ENCODE assay signal across 21 cellular contexts in the genomic region with DNA sequence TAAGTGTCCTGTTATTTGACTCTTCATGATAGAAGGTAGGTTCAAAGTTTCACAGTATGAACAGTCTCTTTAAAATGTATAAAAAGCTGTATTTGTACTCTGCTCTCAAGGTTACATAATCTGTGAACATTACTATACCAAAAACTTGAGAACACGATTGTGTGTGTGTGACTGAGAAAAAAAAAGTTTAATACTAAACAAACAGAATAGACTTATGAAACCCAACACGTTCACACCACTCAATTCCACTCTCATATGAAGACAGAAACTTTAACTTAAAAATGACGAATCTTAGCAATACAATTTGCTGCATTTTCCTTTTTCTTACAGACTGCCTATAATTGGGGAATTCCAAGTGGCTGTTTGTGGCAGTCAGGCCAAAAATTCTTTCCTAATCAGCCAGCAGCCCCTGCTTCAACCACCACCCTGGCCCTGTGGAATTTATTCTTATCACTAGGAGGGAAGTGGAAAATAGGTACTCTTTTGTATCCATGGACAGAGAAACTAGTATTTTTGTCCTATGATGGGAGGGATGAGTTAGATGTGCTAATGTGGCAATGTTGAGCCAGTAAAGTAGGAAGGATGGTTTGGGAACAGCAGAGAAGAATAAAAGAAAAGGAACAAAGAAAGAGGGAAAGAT. TPM values are rescaled to one million over a fixed set of nuclear protein-coding genes. Genes with fewer than 3 reads are reported as not detected.
DNase-seq lines count a peak whose midpoint lies in the region; TF ChIP-seq lines count a peak whose summit lies in the region.
"Had no signal": no experiment of that assay in that cellular context is flagged by ENCODE, and none has a peak within 500 bp of the region (broad histone marks: within the 10 kb centered on the region; RNA-seq: fewer than 3 reads in every experiment).

No MANE protein-coding gene starts in this region.

- POLR2A ChIA-PET in SK-N-SH (lab: Yijun Ruan, JAX) = no interaction called here

- no peak for TF ChIP-seq EP300 in SK-N-SH (IDR thresholded peaks at IDR 0.05; ENCODE audit: borderline replicate concordance in 1 of 2, low read depth in 1 of 2, low read length in 1 of 2)

- no peak for TF ChIP-seq RAD21 in SK-N-SH (IDR thresholded peaks at IDR 0.05; ENCODE audit: low read length)

- H3K27me3 ChIP-seq in KMS-11 (ENCODE audit: insufficient read depth, low read depth) = no peaks in the 10 kb centered on the region
- H3K27me3 ChIP-seq in spleen (replicated peaks in 1 of 7) = no peaks in the 10 kb centered on the region
- no peaks in the 10 kb centered on the region for H3K27me3 ChIP-seq in SK-N-SH (ENCODE audit: insufficient read depth)

- WGBS in spleen, 5 donors = 44 to 84% (median 65%) methylated on average over 3 of the region's 3 CpGs
- 81% methylated on average over 3 of the region's 3 CpGs for WGBS in SK-N-SH (ENCODE audit: low lambda C conversion rate)

- H4K20me1 ChIP-seq in KMS-11 (ENCODE audit: insufficient read depth) (no peaks in the 10 kb centered on the region), SK-N-SH (ENCODE audit: insufficient read depth) (no peaks in the 10 kb centered on the region)

- H3K4me1 Mint-ChIP-seq in activated naive CD4-positive, alpha-beta T cell treated with anti-CD3 and anti-CD28 coated beads, Interleukin-2, amount 50 U/mL, for 24 hours = peaks cover 13% of the 10 kb centered on the region

- H3K27me3 Mint-ChIP-seq in activated naive CD4-positive, alpha-beta T cell treated with anti-CD3 and anti-CD28 coated beads, Interleukin-2, amount 50 U/mL, for 24 hours = no peaks in the 10 kb centered on the region
- H3K27me3 Mint-ChIP-seq: central memory CD8-positive, alpha-beta T cell; type B pancreatic cell had no signal

- H3K9me3 ChIP-seq in spleen = no peaks in the 10 kb centered on the region
- H3K9me3 ChIP-seq in SK-N-SH = no peaks in the 10 kb centered on the region

- H3K36me3 ChIP-seq in KMS-11 (ENCODE audit: insufficient read depth) (no peaks in the 10 kb centered on the region), spleen (peaks cover 0 to 95% (median 25%) of the 10 kb centered on the region in 6 donors), SK-N-SH (replicated peaks in 1 of 2; ENCODE audit: control insufficient read depth in 1 of 2, insufficient read depth in 2 of 2, low read length in 1 of 2) (peaks cover 25 to 33% of the 10 kb centered on the region in 2 experiments)

- H3K9me2 ChIP-seq in SK-N-SH = no peaks in the 10 kb centered on the region

- intact Hi-C loops in spleen (cut with DNase I; ENCODE audit: low total_unique reads) = no loop called here

- H3K27ac ChIP-seq in KMS-11 (peak overlapping the region; percentile 58; the same call in 1 of the 2 replicates), spleen (peak overlapping the region in 5 of 8 donors; percentile 1 to 37 (median 12)), SK-N-SH (ENCODE audit: low read depth in 2 of 2, low read length in 1 of 2) (no peak overlapping the region)
- H3K27ac ChIP-seq: epithelial cell of prostate, HL-60 had no signal

- H2AFZ ChIP-seq in KMS-11 (ENCODE audit: low read depth) (no peak overlapping the region), SK-N-SH (ENCODE audit: low read depth) (no peak overlapping the region)

- no peaks in the 10 kb centered on the region for H3K79me2 ChIP-seq in KMS-11 (ENCODE audit: insufficient read depth, low read depth)
- H3K79me2 ChIP-seq in SK-N-SH (ENCODE audit: insufficient read depth) = no peaks in the 10 kb centered on the region

- TF ChIP-seq POLR2A in spleen (IDR thresholded peaks at IDR 0.05) = no peak

- no peak for DNase-seq in activated naive CD4-positive, alpha-beta T cell treated with Interleukin-2 at 50 U/mL for 16 hours
- DNase-seq in fibroblast of peridontal ligament (ENCODE audit: extremely low read depth) = peak; percentile 43
- no peak for DNase-seq in spleen
- DNase-seq in AML-193 (lab: John Stamatoyannopoulos, UW) = no peak
- no peak for DNase-seq in retina
- no peak for DNase-seq in SK-N-SH
- DNase-seq: ACHN; COR-L47; immature natural killer cell; Kasumi-1; NCI-H1417 treated with DMSO at 0.1 percent for 48 hours; NCI-H345; Right ventricle myocardium superior; stimulated activated CD4-positive, alpha-beta T cell treated with anti-CD3 and anti-CD28 coated beads, Interleukin-4, amount 100 ng/mL, for 4 hours had no signal

- H3K4me3 Mint-ChIP-seq in activated naive CD4-positive, alpha-beta T cell treated with anti-CD3 and anti-CD28 coated beads, Interleukin-2, amount 50 U/mL, for 24 hours = no peak overlapping the region
- H3K4me3 Mint-ChIP-seq: central memory CD8-positive, alpha-beta T cell; immature natural killer cell; type B pancreatic cell had no signal

- H3K4me3 ChIP-seq in KMS-11 (IDR thresholded peaks at IDR 0.05; ENCODE audit: insufficient read depth, low read depth, low read length) = no peak overlapping the region
- no peak overlapping the region for H3K4me3 ChIP-seq in spleen
- no peak overlapping the region for H3K4me3 ChIP-seq in SK-N-SH (ENCODE audit: low read depth in 2 of 2, low read length in 1 of 2)

- no peaks in the 10 kb centered on the region for H3F3A ChIP-seq in SK-N-SH (replicated peaks; ENCODE audit: insufficient read depth)

- H3K27ac Mint-ChIP-seq in activated naive CD4-positive, alpha-beta T cell treated with anti-CD3 and anti-CD28 coated beads, Interleukin-2, amount 50 U/mL, for 24 hours = peak overlapping the region; percentile 52
- H3K27ac Mint-ChIP-seq: activated naive CD4-positive, alpha-beta T cell treated with anti-CD3 and anti-CD28 coated beads, Interleukin-2, amount 50 U/mL, for 72 hours; type B pancreatic cell had no signal

- peak overlapping the region; percentile 55 for H3K4me2 ChIP-seq in KMS-11
- no peak overlapping the region for H3K4me2 ChIP-seq in SK-N-SH

- H3K9ac ChIP-seq in KMS-11 (no peak overlapping the region), SK-N-SH (no peak overlapping the region)

- TF ChIP-seq CTCF in KMS-11 (conservative IDR thresholded peaks at IDR 0.05; ENCODE audit: low read depth, low read length) = no peak
- no peak for TF ChIP-seq CTCF in spleen (IDR thresholded peaks at IDR 0.05 in 8 of 11, conservative IDR thresholded peaks at IDR 0.05 in 3 of 11)
- TF ChIP-seq CTCF in SK-N-SH (IDR thresholded peaks at IDR 0.05) = no peak

- H3K9me3 Mint-ChIP-seq in activated naive CD4-positive, alpha-beta T cell treated with anti-CD3 and anti-CD28 coated beads, Interleukin-2, amount 50 U/mL, for 24 hours = no peaks in the 10 kb centered on the region
- H3K9me3 Mint-ChIP-seq: activated naive CD4-positive, alpha-beta T cell treated with anti-CD3 and anti-CD28 coated beads, Interleukin-2, amount 50 U/mL, for 72 hours; central memory CD8-positive, alpha-beta T cell; immature natural killer cell; type B pancreatic cell had no signal

- peaks cover 37% of the 10 kb centered on the region for H3K36me3 Mint-ChIP-seq in activated naive CD4-positive, alpha-beta T cell treated with anti-CD3 and anti-CD28 coated beads, Interleukin-2, amount 50 U/mL, for 24 hours

- CTCF ChIA-PET in SK-N-SH (lab: Yijun Ruan, JAX) = no interaction called here

- H3K4me1 ChIP-seq in KMS-11 (ENCODE audit: low read depth, poor library complexity, severe bottlenecking) (peaks cover 61% of the 10 kb centered on the region), spleen (peaks cover 0 to 19% (median 3%) of the 10 kb centered on the region in 6 donors), SK-N-SH (ENCODE audit: control insufficient read depth in 1 of 2, insufficient read depth in 2 of 2, low read depth in 1 of 2, low read length in 1 of 2) (no peaks in the 10 kb centered on the region; a peak in 1 of 4 replicates)

TF ChIP-seq in SK-N-SH, 30 proteins besides CTCF, POLR2A, EP300 and RAD21:
- TF ChIP-seq, protein P1, sequence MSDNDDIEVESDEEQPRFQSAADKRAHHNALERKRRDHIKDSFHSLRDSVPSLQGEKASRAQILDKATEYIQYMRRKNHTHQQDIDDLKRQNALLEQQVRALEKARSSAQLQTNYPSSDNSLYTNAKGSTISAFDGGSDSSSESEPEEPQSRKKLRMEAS (IDR thresholded peaks at IDR 0.05; ENCODE audit: low read depth) = no peak

RNA-seq across cellular contexts. Expression of a gene that starts 42.8 kb away (rescaled TPM):
- total RNA-seq in spleen = 10 to 100 TPM; 26.3 to 35.0 (median 32.3) TPM
- polyA plus RNA-seq in spleen (10 to 100 TPM; 16.1 to 19.6 (median 16.5) TPM), SK-N-SH (2012; rRNA removed) (9.5 and 12.8 TPM in 2 replicates)
- polyA plus RNA-seq in SK-N-SH (2012; cell fraction: cytosol; rRNA removed) = 11.2 and 13.9 TPM in 2 replicates
- 8.8 and 25.7 TPM in 2 replicates for polyA plus RNA-seq in SK-N-SH (2012; cell fraction: nucleus; rRNA removed)

Comparison
In these comparisons a context has a peak if more than half of its experiments do, and no peak if none do; other contexts are left out.
1. H3K27ac ChIP-seq: peak in KMS-11 (single experiment) and spleen (5 of 8); none in SK-N-SH (0 of 2).